Comparison of ENCODE assay signal across 9 cellular contexts in genomic region chr6:73655341-73655917, GRCh38. TPM values are rescaled to one million over a fixed set of nuclear protein-coding genes. Genes with fewer than 3 reads are reported as not detected.
DNase-seq lines count a peak whose midpoint lies in the region; ATAC-seq and TF ChIP-seq lines count a peak whose summit lies in the region.
"Had no signal": no experiment of that assay in that cellular context is flagged by ENCODE, and none has a peak within 500 bp of the region (broad histone marks: within the 10 kb centered on the region; RNA-seq: fewer than 3 reads in every experiment).

No MANE protein-coding gene starts in this region.

- TF ChIP-seq CTCF in SU-DHL-6 (IDR thresholded peaks at IDR 0.05; ENCODE audit: insufficient read depth, low read length, poor library complexity, severe bottlenecking) (no peak), gastroesophageal sphincter (IDR thresholded peaks at IDR 0.05) (no peak)

- peak overlapping the region; percentile 45 for H3K27ac Mint-ChIP-seq in T-helper 1 cell treated with Interleukin-12 subunit alpha and Interleukin-12 subunit beta and Interleukin-4 antibody, amounts not matched to agents 30 μg/mL and 1 μg/mL, for 36 hours
- H3K27ac Mint-ChIP-seq in stimulated activated memory B cell treated with anti-CD40 and anti-IgM and Interleukin-4, amounts not matched to agents 10 μg/mL and 1 μg/mL and 100 μg/mL, for 72 hours, result peak overlapping the region; percentile 99

- ATAC-seq in gastroesophageal sphincter, result no peak
- no peak for ATAC-seq in stimulated activated memory B cell treated with anti-CD40 and anti-IgM and Interleukin-4, amounts not matched to agents 10 μg/mL and 1 μg/mL and 100 μg/mL, for 72 hours
- no peak for ATAC-seq in HG02623 (IDR thresholded peaks at IDR 0.05; ENCODE audit: unreplicated experiment)
- no peak for ATAC-seq in GM18907 (IDR thresholded peaks at IDR 0.05; ENCODE audit: unreplicated experiment)

- DNase-seq in T-helper 1 cell, result no peak
- no peak for DNase-seq in substantia nigra (lab: John Stamatoyannopoulos, UW)
- DNase-seq: testis had no signal

- peak overlapping the region; percentile 100 for H3K4me2 ChIP-seq in SU-DHL-6 (ENCODE audit: low read depth, low read length, poor library complexity, severe bottlenecking)

- peaks cover 2% of the 10 kb centered on the region for H3K36me3 Mint-ChIP-seq in T-helper 1 cell treated with Interleukin-12 subunit alpha and Interleukin-12 subunit beta and Interleukin-4 antibody, amounts not matched to agents 30 μg/mL and 1 μg/mL, for 36 hours (ENCODE audit: low read depth)
- peaks cover 5% of the 10 kb centered on the region for H3K36me3 Mint-ChIP-seq in stimulated activated memory B cell treated with anti-CD40 and anti-IgM and Interleukin-4, amounts not matched to agents 10 μg/mL and 1 μg/mL and 100 μg/mL, for 72 hours

- no peaks in the 10 kb centered on the region for H3K9me2 ChIP-seq in SU-DHL-6 (replicated peaks; ENCODE audit: insufficient read depth, low read length)

- H3F3A ChIP-seq in SU-DHL-6 (ENCODE audit: insufficient read depth), result peaks cover 26% of the 10 kb centered on the region

- H2AFZ ChIP-seq in SU-DHL-6 (ENCODE audit: low read depth, low read length, severe bottlenecking), result no peak overlapping the region

- 68 to 92% methylated on average over 2 of the region's 2 CpGs for WGBS in gastroesophageal sphincter (ENCODE audit: low coverage in 1 of 2), 2 donors

- TF ChIP-seq EP300 in gastroesophageal sphincter (IDR thresholded peaks at IDR 0.05), result no peak

- H3K9me3 ChIP-seq in SU-DHL-6 (ENCODE audit: insufficient read depth, low read length) (no peaks in the 10 kb centered on the region), gastroesophageal sphincter (no peaks in the 10 kb centered on the region)
- H3K9me3 ChIP-seq: testis had no signal

- H3K4me1 Mint-ChIP-seq in T-helper 1 cell treated with Interleukin-12 subunit alpha and Interleukin-12 subunit beta and Interleukin-4 antibody, amounts not matched to agents 30 μg/mL and 1 μg/mL, for 36 hours (ENCODE audit: low read depth), result peaks cover 22% of the 10 kb centered on the region
- peaks cover 27% of the 10 kb centered on the region for H3K4me1 Mint-ChIP-seq in stimulated activated memory B cell treated with anti-CD40 and anti-IgM and Interleukin-4, amounts not matched to agents 10 μg/mL and 1 μg/mL and 100 μg/mL, for 72 hours

- H3K9ac ChIP-seq in SU-DHL-6 (ENCODE audit: low read length), result no peak overlapping the region

- TF ChIP-seq POLR2A in gastroesophageal sphincter (IDR thresholded peaks at IDR 0.05), result no peak

- H3K27me3 Mint-ChIP-seq in T-helper 1 cell treated with Interleukin-12 subunit alpha and Interleukin-12 subunit beta and Interleukin-4 antibody, amounts not matched to agents 30 μg/mL and 1 μg/mL, for 36 hours (ENCODE audit: low read depth), result no peaks in the 10 kb centered on the region
- H3K27me3 Mint-ChIP-seq in stimulated activated memory B cell treated with anti-CD40 and anti-IgM and Interleukin-4, amounts not matched to agents 10 μg/mL and 1 μg/mL and 100 μg/mL, for 72 hours, result no peaks in the 10 kb centered on the region

- H3K79me2 ChIP-seq in SU-DHL-6 (ENCODE audit: insufficient read depth, low read length), result peaks cover 13% of the 10 kb centered on the region

- H4K20me1 ChIP-seq in SU-DHL-6 (ENCODE audit: low read depth, low read length), result no peaks in the 10 kb centered on the region

- H3K4me1 ChIP-seq in gastroesophageal sphincter, result peaks cover 0 to 35% (median 0%) of the 10 kb centered on the region in 3 donors

- H3K27ac ChIP-seq in SU-DHL-6 (ENCODE audit: low read depth, low read length), result no peak overlapping the region
- H3K27ac ChIP-seq in gastroesophageal sphincter, result peak overlapping the region in 3 of 4 donors; percentile 94 to 99 (median 95)
- H3K27ac ChIP-seq in substantia nigra (ENCODE audit: low read depth, low read length, poor library complexity, severe bottlenecking), result no peak overlapping the region

- H3K4me3 Mint-ChIP-seq in T-helper 1 cell treated with Interleukin-12 subunit alpha and Interleukin-12 subunit beta and Interleukin-4 antibody, amounts not matched to agents 30 μg/mL and 1 μg/mL, for 36 hours, result peak overlapping the region; percentile 70
- no peak overlapping the region for H3K4me3 Mint-ChIP-seq in stimulated activated memory B cell treated with anti-CD40 and anti-IgM and Interleukin-4, amounts not matched to agents 10 μg/mL and 1 μg/mL and 100 μg/mL, for 72 hours

- H3K36me3 ChIP-seq in SU-DHL-6 (ENCODE audit: low read length) (no peaks in the 10 kb centered on the region), gastroesophageal sphincter (no peaks in the 10 kb centered on the region)

- no peak overlapping the region for H3K4me3 ChIP-seq in SU-DHL-6 (ENCODE audit: insufficient read depth, low read length, poor library complexity, severe bottlenecking)
- H3K4me3 ChIP-seq in gastroesophageal sphincter, result peak overlapping the region in 1 of 2 donors; percentile 80

- no peaks in the 10 kb centered on the region for H3K9me3 Mint-ChIP-seq in T-helper 1 cell treated with Interleukin-12 subunit alpha and Interleukin-12 subunit beta and Interleukin-4 antibody, amounts not matched to agents 30 μg/mL and 1 μg/mL, for 36 hours
- H3K9me3 Mint-ChIP-seq in stimulated activated memory B cell treated with anti-CD40 and anti-IgM and Interleukin-4, amounts not matched to agents 10 μg/mL and 1 μg/mL and 100 μg/mL, for 72 hours, result no peaks in the 10 kb centered on the region

- H3K27me3 ChIP-seq in SU-DHL-6 (ENCODE audit: low read length) (no peaks in the 10 kb centered on the region), gastroesophageal sphincter (no peaks in the 10 kb centered on the region)
- H3K27me3 ChIP-seq: testis had no signal

RNA-seq across cellular contexts. Expression of gene SLC17A5, which starts 1.6 kb away (rescaled TPM):
- total RNA-seq in gastroesophageal sphincter, result 10 to 100 TPM; 11.2 to 18.9 (median 14.6) TPM

RNA-seq across cellular contexts. Expression of gene CD109, which starts 40.6 kb away (rescaled TPM):
- total RNA-seq in gastroesophageal sphincter, result 10 to 100 TPM in 3 of 4 donors, 1 to 10 TPM in 1; 7.9 to 27.0 (median 19.8) TPM

Comparison
In these comparisons a context has a peak if more than half of its experiments do, and no peak if none do; other contexts are left out.
1. H3K27ac ChIP-seq: peak in gastroesophageal sphincter (3 of 4); none in SU-DHL-6 (single experiment) and substantia nigra (single experiment).